13 cellular contexts compared by ENCODE assay signal in genomic region chr5:52469835-52470234, GRCh38.
DNase-seq lines count a peak whose midpoint lies in the region; ATAC-seq and TF ChIP-seq lines count a peak whose summit lies in the region.
"Had no signal": no experiment of that assay in that cellular context is flagged by ENCODE, and none has a peak within 500 bp of the region (broad histone marks: within the 10 kb centered on the region; RNA-seq: fewer than 3 reads in every experiment).

No MANE protein-coding gene starts in this region.

- H3K36me3 ChIP-seq in CD8-positive, alpha-beta T cell (ENCODE audit: insufficient read depth, low read length), result no peaks in the 10 kb centered on the region
- H3K36me3 ChIP-seq in tibial artery (no peaks in the 10 kb centered on the region), ovary (no peaks in the 10 kb centered on the region)

- WGBS in ovary, 3 donors, result 70 to 86% (median 81%) methylated on average over 1 of the region's 1 CpG

- POLR2A ChIA-PET in CD8-positive, alpha-beta T cell (lab: Charles Lee), result no interaction called here

- H3K4me3 ChIP-seq in CD8-positive, alpha-beta T cell (ENCODE audit: low read depth, low read length), result no peak overlapping the region
- H3K4me3 ChIP-seq in tibial artery (no peak overlapping the region), ovary (no peak overlapping the region)
- H3K4me3 ChIP-seq: testis had no signal

- no peak for TF ChIP-seq EP300 in ovary (IDR thresholded peaks at IDR 0.05)

- H3K27ac ChIP-seq in CD8-positive, alpha-beta T cell (ENCODE audit: low read depth, low read length), result no peak overlapping the region
- H3K27ac ChIP-seq in substantia nigra (ENCODE audit: low read depth, low read length, poor library complexity, severe bottlenecking) (no peak overlapping the region), tibial artery (no peak overlapping the region), ovary (no peak overlapping the region)
- H3K27ac ChIP-seq: testis had no signal

- no peak for DNase-seq in CD8-positive, alpha-beta T cell
- DNase-seq in NOMO-1 treated with DMSO at 0.1 percent for 48 hours (lab: John Stamatoyannopoulos, UW; ENCODE audit: unreplicated experiment) (peak; percentile 60), globus pallidus (ENCODE audit: low spot score) (peak; percentile 2), GM19240 (ENCODE audit: insufficient read length, low spot score) (no peak), substantia nigra (lab: John Stamatoyannopoulos, UW) (no peak), tibial artery (no peak), ovary (no peak)
- DNase-seq: GDM1, HCEC 1CT, midbrain, NCI-H2227 treated with DMSO at 0.1 percent for 48 hours, testis had no signal

- no peaks in the 10 kb centered on the region for H3K9me3 Mint-ChIP-seq in CD8-positive, alpha-beta T cell

- no peaks in the 10 kb centered on the region for H3K36me3 Mint-ChIP-seq in CD8-positive, alpha-beta T cell

- peaks cover 4% of the 10 kb centered on the region for H3K4me1 Mint-ChIP-seq in CD8-positive, alpha-beta T cell (ENCODE audit: low read depth)

- no peaks in the 10 kb centered on the region for H3K9me3 ChIP-seq in CD8-positive, alpha-beta T cell (ENCODE audit: low read length)
- no peaks in the 10 kb centered on the region for H3K9me3 ChIP-seq in tibial artery
- no peaks in the 10 kb centered on the region for H3K9me3 ChIP-seq in ovary
- H3K9me3 ChIP-seq: testis had no signal

- no peak for TF ChIP-seq POLR2A in ovary (IDR thresholded peaks at IDR 0.05)

- no peak for TF ChIP-seq CTCF in CD8-positive, alpha-beta T cell (IDR thresholded peaks at IDR 0.05)
- no peak for TF ChIP-seq CTCF in tibial artery (IDR thresholded peaks at IDR 0.05)
- no peak for TF ChIP-seq CTCF in ovary (IDR thresholded peaks at IDR 0.05)

- no peak for ATAC-seq in CD8-positive, alpha-beta T cell
- peak; percentile 26 for ATAC-seq in GM19035 (IDR thresholded peaks at IDR 0.05; ENCODE audit: unreplicated experiment)

- H3K4me1 ChIP-seq in CD8-positive, alpha-beta T cell (ENCODE audit: insufficient read depth, low read length), result no peaks in the 10 kb centered on the region
- no peaks in the 10 kb centered on the region for H3K4me1 ChIP-seq in tibial artery
- H3K4me1 ChIP-seq in ovary (ENCODE audit: insufficient read depth), result no peaks in the 10 kb centered on the region
- H3K4me1 ChIP-seq: testis had no signal

- peaks cover 2% of the 10 kb centered on the region for H3K27me3 Mint-ChIP-seq in CD8-positive, alpha-beta T cell (ENCODE audit: low read depth)

- H3K27me3 ChIP-seq in CD8-positive, alpha-beta T cell (ENCODE audit: insufficient read depth, low read length), result no peaks in the 10 kb centered on the region
- H3K27me3 ChIP-seq in tibial artery, result no peaks in the 10 kb centered on the region
- no peaks in the 10 kb centered on the region for H3K27me3 ChIP-seq in ovary
- H3K27me3 ChIP-seq: testis had no signal

- H3K27ac Mint-ChIP-seq in CD8-positive, alpha-beta T cell, result peak overlapping the region; percentile 77

- peak overlapping the region; percentile 53 for H3K4me3 Mint-ChIP-seq in CD8-positive, alpha-beta T cell

- intact Hi-C loops in CD8-positive, alpha-beta T cell (cut with DNase I, micrococcal nuclease), result no loop called here
- intact Hi-C loops in tibial artery (cut with DNase I; ENCODE audit: low total_unique reads), result no loop called here
- intact Hi-C loops in ovary (cut with DNase I), result no loop called here

- CTCF ChIA-PET in CD8-positive, alpha-beta T cell (lab: Charles Lee), result no interaction called here

Comparison
In these comparisons a context has a peak if more than half of its experiments do, and no peak if none do; other contexts are left out.
1. DNase-seq: peak in NOMO-1 treated with DMSO at 0.1 percent for 48 hours (single experiment) and globus pallidus (single experiment); none in CD8-positive, alpha-beta T cell (0 of 7), GM19240 (single experiment), substantia nigra (0 of 49), tibial artery (0 of 2) and ovary (0 of 5).